25 cellular contexts compared by ENCODE assay signal in genomic region chr5:177105546-177106476, GRCh38.
"Had no signal": no experiment of that assay in that cellular context is flagged by ENCODE, and none has a peak within 500 bp of the region (broad histone marks: within the 10 kb centered on the region; RNA-seq: fewer than 3 reads in every experiment).

No MANE protein-coding gene starts in this region.

- H3K4me1 Mint-ChIP-seq: activated naive CD4-positive, alpha-beta T cell treated with anti-CD3 and anti-CD28 coated beads, Interleukin-2, amount 50 U/mL, for 24 hours; activated naive CD8-positive, alpha-beta T cell treated with anti-CD3 and anti-CD28 coated beads, Interleukin-2, amount 50 U/mL, for 24 hours; natural killer cell had no signal

- H3K4me3 Mint-ChIP-seq: activated CD8-positive, alpha-beta T cell treated with anti-CD3 and anti-CD28 coated beads for 36 hours; activated naive CD4-positive, alpha-beta T cell treated with anti-CD3 and anti-CD28 coated beads, Interleukin-2, amount 50 U/mL, for 24 hours; activated naive CD8-positive, alpha-beta T cell treated with anti-CD3 and anti-CD28 coated beads, Interleukin-2, amount 50 U/mL, for 24 hours; activated T-cell treated with anti-CD3 and anti-CD28 coated beads, Interleukin-2, amount 50 U/mL, for 4 hours; endodermal cell; natural killer cell had no signal

- H3K27ac Mint-ChIP-seq: activated CD8-positive, alpha-beta T cell treated with anti-CD3 and anti-CD28 coated beads for 36 hours; activated naive CD4-positive, alpha-beta T cell treated with anti-CD3 and anti-CD28 coated beads, Interleukin-2, amount 50 U/mL, for 24 hours; activated naive CD8-positive, alpha-beta T cell treated with anti-CD3 and anti-CD28 coated beads, Interleukin-2, amount 50 U/mL, for 24 hours; activated T-helper 2 cell treated with anti-CD3 and anti-CD28 coated beads, Interferon-gamma antibody, Interleukin-2, Interleukin-4, amounts not matched to agents 10 μg/mL and 5 μg/mL and 100 μg/mL, durations not matched to agents 14 hours and 24 hours and 36 hours; endodermal cell; natural killer cell had no signal

- H3K27me3 ChIP-seq: breast epithelium, foreskin keratinocyte, ovary, upper lobe of right lung had no signal

- H3K4me3 ChIP-seq: breast epithelium, esophagus muscularis mucosa, heart right ventricle, left ventricle myocardium inferior, ovary, prostate gland, spleen, suprapubic skin, tibial artery, upper lobe of right lung had no signal

- H3K36me3 ChIP-seq: breast epithelium, esophagus muscularis mucosa, heart right ventricle, left ventricle myocardium inferior, neutrophil, ovary, prostate gland, spleen, suprapubic skin, tibial artery, upper lobe of right lung had no signal

- H3K4me1 ChIP-seq: breast epithelium, foreskin keratinocyte, prostate gland, spleen, suprapubic skin, tibial artery, upper lobe of right lung had no signal

- H3K27me3 Mint-ChIP-seq: activated naive CD4-positive, alpha-beta T cell treated with anti-CD3 and anti-CD28 coated beads, Interleukin-2, amount 50 U/mL, for 24 hours had no signal

- H3K9me3 ChIP-seq: breast epithelium, esophagus muscularis mucosa, heart right ventricle, left ventricle myocardium inferior, neutrophil, ovary, prostate gland, spleen, suprapubic skin, tibial artery, upper lobe of right lung had no signal

- H3K9me3 Mint-ChIP-seq: activated CD8-positive, alpha-beta T cell treated with anti-CD3 and anti-CD28 coated beads for 36 hours; activated naive CD4-positive, alpha-beta T cell treated with anti-CD3 and anti-CD28 coated beads, Interleukin-2, amount 50 U/mL, for 24 hours; activated naive CD8-positive, alpha-beta T cell treated with anti-CD3 and anti-CD28 coated beads, Interleukin-2, amount 50 U/mL, for 24 hours; activated T-cell treated with anti-CD3 and anti-CD28 coated beads, Interleukin-2, amount 50 U/mL, for 4 hours; activated T-helper 2 cell treated with anti-CD3 and anti-CD28 coated beads, Interferon-gamma antibody, Interleukin-2, Interleukin-4, amounts not matched to agents 10 μg/mL and 5 μg/mL and 100 μg/mL, durations not matched to agents 14 hours and 24 hours and 36 hours; endodermal cell; natural killer cell had no signal

- ATAC-seq: activated CD8-positive, alpha-beta T cell treated with anti-CD3 and anti-CD28 coated beads for 36 hours; activated naive CD8-positive, alpha-beta T cell treated with anti-CD3 and anti-CD28 coated beads, Interleukin-2, amount 50 U/mL, for 24 hours; activated T-cell treated with anti-CD3 and anti-CD28 coated beads, Interleukin-2, amount 50 U/mL, for 4 hours; foreskin keratinocyte; heart right ventricle; natural killer cell; upper lobe of right lung had no signal

- DNase-seq: activated CD4-positive, alpha-beta T cell treated with anti-CD3 and anti-CD28 coated beads, Interleukin-2, amount 50 U/mL, for 1 hour; activated CD8-positive, alpha-beta T cell treated with anti-CD3 and anti-CD28 coated beads for 36 hours; activated naive CD8-positive, alpha-beta T cell treated with anti-CD3 and anti-CD28 coated beads, Interleukin-2, amount 50 U/mL, for 24 hours; activated T-cell treated with anti-CD3 and anti-CD28 coated beads, Interleukin-2, amount 50 U/mL, for 4 hours; amygdala; central memory CD4-positive, alpha-beta T cell; endodermal cell; foreskin keratinocyte; heart right ventricle; left ventricle myocardium inferior; natural killer cell; ovary; retina; spleen; stimulated activated naive CD4-positive, alpha-beta T cell; T-helper 1 cell; tibial artery; upper lobe of right lung had no signal

- H3K36me3 Mint-ChIP-seq: activated naive CD4-positive, alpha-beta T cell treated with anti-CD3 and anti-CD28 coated beads, Interleukin-2, amount 50 U/mL, for 24 hours; natural killer cell had no signal

- H3K27ac ChIP-seq: breast epithelium, esophagus muscularis mucosa, foreskin keratinocyte, heart right ventricle, left ventricle myocardium inferior, neutrophil, ovary, prostate gland, spleen, suprapubic skin, tibial artery, upper lobe of right lung had no signal
